8 cellular contexts compared by ENCODE assay signal in genomic region chr13:114281351-114282142, GRCh38. TPM values are rescaled to one million over a fixed set of nuclear protein-coding genes. Genes with fewer than 3 reads are reported as not detected.
DNase-seq lines count a peak whose midpoint lies in the region; TF ChIP-seq lines count a peak whose summit lies in the region.

TSS of gene UPF3A (plus strand) at chr13:114281601. CDS start at chr13:114281640, 39 bp downstream.

- DNase-seq in Daoy (ENCODE audit: low read depth) (peak; percentile 96), GM23248 (peak; percentile 95), Kasumi-1 (lab: John Stamatoyannopoulos, UW) (peak; percentile 78 to 82), RWPE1 (ENCODE audit: low spot score) (peak; percentile 87), fibroblast of pulmonary artery (ENCODE audit: low read depth) (peak; percentile 94)
- DNase-seq in activated T-helper 9 cell treated with anti-CD3 and anti-CD28 coated beads, Interleukin-2, amount 50 U/mL, for 16 hours (ENCODE audit: low read depth), result peak; percentile 81

- H3K9me3 Mint-ChIP-seq in nephron, result no peaks in the 10 kb centered on the region
- H3K9me3 Mint-ChIP-seq in stimulated activated naive CD8-positive, alpha-beta T cell treated with anti-CD3 and anti-CD28 coated beads, Interleukin-15, Interleukin-2, amounts not matched to agents 100 ng/mL and 50 ng/mL, for 24 hours, result no peaks in the 10 kb centered on the region

- H3K36me3 Mint-ChIP-seq in nephron (ENCODE audit: low read depth), result peaks cover 39% of the 10 kb centered on the region
- peaks cover 48% of the 10 kb centered on the region for H3K36me3 Mint-ChIP-seq in stimulated activated naive CD8-positive, alpha-beta T cell treated with anti-CD3 and anti-CD28 coated beads, Interleukin-15, Interleukin-2, amounts not matched to agents 100 ng/mL and 50 ng/mL, for 24 hours (ENCODE audit: low read depth)

- peak within 1 kb of the TSS; percentile 82 for H2AFZ ChIP-seq in GM23248

- H3K27me3 ChIP-seq in GM23248 (replicated peaks; ENCODE audit: insufficient read depth), result no peaks in the 10 kb centered on the region

- in situ Hi-C loops in GM23248 (cut with MboI), result no loop called here

- H3F3A ChIP-seq in GM23248 (ENCODE audit: insufficient read depth), result peaks cover 43% of the 10 kb centered on the region

- peak within 1 kb of the TSS; percentile 85 to 98 (median 94) for H3K4me3 Mint-ChIP-seq in nephron
- peak within 1 kb of the TSS; percentile 90 for H3K4me3 Mint-ChIP-seq in stimulated activated naive CD8-positive, alpha-beta T cell treated with anti-CD3 and anti-CD28 coated beads, Interleukin-15, Interleukin-2, amounts not matched to agents 100 ng/mL and 50 ng/mL, for 24 hours

- no peak for TF ChIP-seq CTCF in RWPE1 (conservative IDR thresholded peaks at IDR 0.05; ENCODE audit: low read depth)
- TF ChIP-seq CTCF in fibroblast of pulmonary artery (IDR thresholded peaks at IDR 0.05; ENCODE audit: low read length, missing control alignments), result no peak
- no peak for TF ChIP-seq CTCF in nephron (IDR thresholded peaks at IDR 0.05; ENCODE audit: unreplicated experiment in 3 of 3)

- H3K9ac ChIP-seq in GM23248, result peak within 1 kb of the TSS; percentile 88

- peak within 1 kb of the TSS; percentile 100 for H3K27ac Mint-ChIP-seq in nephron
- H3K27ac Mint-ChIP-seq in stimulated activated naive CD8-positive, alpha-beta T cell treated with anti-CD3 and anti-CD28 coated beads, Interleukin-15, Interleukin-2, amounts not matched to agents 100 ng/mL and 50 ng/mL, for 24 hours, result peak within 1 kb of the TSS; percentile 94

- peaks cover 43% of the 10 kb centered on the region for H3K79me2 ChIP-seq in GM23248 (ENCODE audit: insufficient read depth)

- H3K9me3 ChIP-seq in GM23248 (ENCODE audit: low read depth), result no peaks in the 10 kb centered on the region

- no peaks in the 10 kb centered on the region for H4K20me1 ChIP-seq in GM23248 (ENCODE audit: insufficient read depth)

- H3K27ac ChIP-seq in GM23248, result peak within 1 kb of the TSS; percentile 98
- peak within 1 kb of the TSS; percentile 99 for H3K27ac ChIP-seq in RWPE1

- H3K4me1 ChIP-seq in GM23248 (ENCODE audit: insufficient read depth), result peaks cover 38% of the 10 kb centered on the region

- 1% methylated on average over 22 to 98 of the region's 99 CpGs for WGBS in GM23248 (ENCODE audit: low coverage in 1 of 2, low lambda C conversion rate in 2 of 2, missing lambda C conversion rate in 2 of 2), 2 experiments

- peaks cover 24% of the 10 kb centered on the region; the same call in 1 of the 2 replicates for H3K36me3 ChIP-seq in GM23248 (ENCODE audit: low read depth)

- CTCF ChIA-PET in RWPE1 (lab: Yijun Ruan, JAX), result interaction anchor here (0.7 kb wide), 1 partner anchor 114 kb away, joined by 3 read pairs; no protein-coding TSS in a partner anchor

- POLR2A ChIA-PET in RWPE1 (lab: Yijun Ruan, JAX; ENCODE audit: low non-redundant PET), result interaction anchor here (0.7 kb wide), 1 partner anchor 31 kb away, joined by 12 read pairs; no protein-coding TSS in a partner anchor

- H3K4me1 Mint-ChIP-seq in nephron, result peaks cover 32% of the 10 kb centered on the region
- H3K4me1 Mint-ChIP-seq in stimulated activated naive CD8-positive, alpha-beta T cell treated with anti-CD3 and anti-CD28 coated beads, Interleukin-15, Interleukin-2, amounts not matched to agents 100 ng/mL and 50 ng/mL, for 24 hours (ENCODE audit: low read depth), result peaks cover 48% of the 10 kb centered on the region

- no peaks in the 10 kb centered on the region for H3K27me3 Mint-ChIP-seq in nephron (ENCODE audit: low read depth)
- H3K27me3 Mint-ChIP-seq in stimulated activated naive CD8-positive, alpha-beta T cell treated with anti-CD3 and anti-CD28 coated beads, Interleukin-15, Interleukin-2, amounts not matched to agents 100 ng/mL and 50 ng/mL, for 24 hours, result no peaks in the 10 kb centered on the region

- H3K4me2 ChIP-seq in GM23248 (ENCODE audit: unreplicated experiment), result peak within 1 kb of the TSS; percentile 87

- H3K4me3 ChIP-seq in GM23248 (peak within 1 kb of the TSS; percentile 93), fibroblast of pulmonary artery (replicated peaks; ENCODE audit: low read depth, low read length) (peak within 1 kb of the TSS; percentile 81)

- H3K9me2 ChIP-seq in GM23248 (ENCODE audit: insufficient read depth), result no peaks in the 10 kb centered on the region

RNA-seq across cellular contexts. Expression of gene UPF3A, which starts in this region (rescaled TPM):
- 7.7 and 14.3 TPM in 2 replicates for total RNA-seq in Daoy (2014; rRNA removed; shearing (Covaris generic))
- total RNA-seq in GM23248 (2014; rRNA removed; shearing (Covaris generic)), result 25.3 and 34.0 TPM in 2 replicates
- polyA plus RNA-seq in GM23248 (2016; fragmentation: Nextera tagmentation; extraction: Ambion mirVana), result 50.2 and 50.8 TPM in 2 replicates

Comparison
In these comparisons a context has a peak if more than half of its experiments do, and no peak if none do; other contexts are left out.
1. Peak in every context shown above with its lines: DNase-seq, H3K4me3 ChIP-seq and H3K27ac ChIP-seq.